In genomic region chr6:3041606-3042005, GRCh38 we compare ENCODE assay signal across 23 cellular contexts. TPM values are rescaled to one million over a fixed set of nuclear protein-coding genes. Genes with fewer than 3 reads are reported as not detected.
A peak's percentile ranks its signal among the peaks of the same experiment; 100 is the strongest.
DNase-seq lines count a peak whose midpoint lies in the region; ATAC-seq, FAIRE-seq and TF ChIP-seq lines count a peak whose summit lies in the region.
"Had no signal": no experiment of that assay in that cellular context is flagged by ENCODE, and none has a peak within 500 bp of the region (broad histone marks: within the 10 kb centered on the region; RNA-seq: fewer than 3 reads in every experiment).

No MANE protein-coding gene starts in this region.

- H2AFZ ChIP-seq in HepG2 (ENCODE audit: low read length) (no peak overlapping the region), H1 (ENCODE audit: low read length) (peak overlapping the region; percentile 85)
- H2AFZ ChIP-seq: GM23248 had no signal

- 0% methylated on average over 2 of the region's 2 CpGs for WGBS in HepG2 (ENCODE audit: low lambda C conversion rate)
- WGBS in right lobe of liver (ENCODE audit: insufficient coverage, low coverage, low lambda C conversion rate, missing lambda C conversion rate) = 67% methylated on average over 1 of the region's 2 CpGs
- 71% methylated on average over 2 of the region's 2 CpGs; no CpG with 5 or more reads in 1 of the 2 experiments for WGBS in H1 (ENCODE audit: extremely low coverage in 1 of 2, insufficient coverage in 1 of 2, insufficient read length in 1 of 2, insufficient replicate concordance in 2 of 2, low coverage in 1 of 2, low lambda C conversion rate in 2 of 2, missing lambda C conversion rate in 1 of 2), 2 experiments

- no peaks in the 10 kb centered on the region for H3K79me2 ChIP-seq in HepG2 (ENCODE audit: insufficient read depth, low read length)
- H3K79me2 ChIP-seq in H1 (ENCODE audit: control insufficient read depth in 1 of 2, insufficient read depth in 2 of 2, low read length in 2 of 2) = no peaks in the 10 kb centered on the region

- intact Hi-C loops in HepG2 (cut with micrococcal nuclease; ENCODE audit: unreplicated experiment) = no loop called here
- intact Hi-C loops in right lobe of liver (cut with DNase I) = no loop called here

- H3K27ac ChIP-seq in HepG2 (ENCODE audit: extremely low read length, insufficient read depth, low read length) (no peak overlapping the region), right lobe of liver (no peak overlapping the region), H1 (ENCODE audit: low read depth, low read length) (no peak overlapping the region), subcutaneous abdominal adipose tissue (ENCODE audit: low read depth, low read length) (peak overlapping the region; percentile 39)
- H3K27ac ChIP-seq: BLaER1, GM23248 had no signal

- no peak for TF ChIP-seq RAD21 in HepG2 (CRISPR knock-in tag; IDR thresholded peaks at IDR 0.05)
- TF ChIP-seq RAD21 in H1 (IDR thresholded peaks at IDR 0.05 in 1 of 2, conservative IDR thresholded peaks at IDR 0.05 in 1 of 2; ENCODE audit: low read depth in 2 of 2, low read length in 2 of 2) = no peak

- H4K8ac ChIP-seq in H1 (ENCODE audit: extremely low read depth, insufficient read depth, low read length) = no peak overlapping the region

- H3K9ac ChIP-seq in HepG2 (ENCODE audit: insufficient read depth, low read depth, low read length) = no peak overlapping the region; the same call in 1 of the 2 replicates
- H3K9ac ChIP-seq in H1 (replicated peaks in 1 of 4; ENCODE audit: extremely low read depth in 1 of 4, low read depth in 3 of 4, low read length in 3 of 4) = no peak overlapping the region
- no peak overlapping the region for H3K9ac ChIP-seq in subcutaneous abdominal adipose tissue (ENCODE audit: low read length in 5 of 5)
- H3K9ac ChIP-seq: BLaER1, GM23248 had no signal

- POLR2A ChIA-PET in HepG2 (lab: Yijun Ruan, JAX) (no interaction called here), H1 (lab: Charles Lee; ENCODE audit: partially characterized antibody) (no interaction called here)

- H3K27ac Mint-ChIP-seq in nephron progenitor cell = peak overlapping the region; percentile 54

- TF ChIP-seq CTCF in HepG2 (CRISPR knock-in tag; IDR thresholded peaks at IDR 0.05) (no peak), right lobe of liver (IDR thresholded peaks at IDR 0.05) (no peak), H1 (IDR thresholded peaks at IDR 0.05; ENCODE audit: control extremely low read depth in 1 of 3, insufficient read depth in 1 of 3, low read depth in 1 of 3, low read length in 3 of 3) (no peak), nephron progenitor cell (IDR thresholded peaks at IDR 0.05) (no peak)

- H3K4me3 ChIP-seq in HepG2 (replicated peaks in 1 of 3; ENCODE audit: insufficient read depth in 1 of 3, low read depth in 2 of 3, low read length in 3 of 3) (no peak overlapping the region), right lobe of liver (no peak overlapping the region), H1 (ENCODE audit: extremely low read depth in 1 of 4, insufficient read depth in 2 of 4, low read depth in 3 of 4, low read length in 4 of 4) (no peak overlapping the region), subcutaneous abdominal adipose tissue (ENCODE audit: low read depth in 1 of 5, low read length in 5 of 5) (no peak overlapping the region)
- H3K4me3 ChIP-seq: BLaER1, GM23248 had no signal

- no peak overlapping the region for H3K23ac ChIP-seq in H1 (ENCODE audit: insufficient read length)

- no peak overlapping the region for H2AK5ac ChIP-seq in H1 (ENCODE audit: low read depth, low read length)

- no peak overlapping the region for H3K4me2 ChIP-seq in HepG2 (ENCODE audit: low read depth, low read length)
- H3K4me2 ChIP-seq in H1 (ENCODE audit: insufficient read depth in 1 of 2, low read depth in 2 of 2, low read length in 2 of 2) = no peak overlapping the region; a peak in 2 of 4 replicates
- H3K4me2 ChIP-seq: BLaER1 had no signal

- H3K23me2 ChIP-seq in H1 (ENCODE audit: low read depth, low read length) = no peaks in the 10 kb centered on the region

- DNase-seq in HepG2 (ENCODE audit: low spot score) (no peak), right lobe of liver (no peak), H1 (ENCODE audit: low read depth in 1 of 2, low spot score in 2 of 2) (no peak), nephron progenitor cell (no peak), NCI-H2227 treated with DMSO at 0.1 percent for 48 hours (lab: John Stamatoyannopoulos, UW) (no peak), globus pallidus (ENCODE audit: low spot score) (no peak), HK-2 (ENCODE audit: unreplicated experiment) (no peak)
- DNase-seq: CD8-positive, alpha-beta memory T cell; DMS79; GM23248; Kasumi-1; MM.1S; NCI-H1105; NCI-H1694; NCI-H446; NCI-H69; OCI-M1; RPMI8226; SIG-M5 had no signal

- TF ChIP-seq POLR2A in HepG2 (IDR thresholded peaks at IDR 0.05; ENCODE audit: insufficient read depth in 1 of 2, low read depth in 2 of 2, low read length in 2 of 2) = no peak
- TF ChIP-seq POLR2A in right lobe of liver (IDR thresholded peaks at IDR 0.05) = no peak
- no peak for TF ChIP-seq POLR2A in H1 (IDR thresholded peaks at IDR 0.05; ENCODE audit: control extremely low read depth in 1 of 2, low read depth in 2 of 2, low read length in 2 of 2)

- in situ Hi-C loops in HepG2 (cut with HindIII; ENCODE audit: extremely low pct_ligation_motif_present, low pct_unique_long_range_greater_than_20kb) = no loop called here

- H4K20me1 ChIP-seq in HepG2 (ENCODE audit: insufficient read depth, low read length) = no peaks in the 10 kb centered on the region
- no peaks in the 10 kb centered on the region for H4K20me1 ChIP-seq in H1 (replicated peaks in 1 of 2; ENCODE audit: control insufficient read depth in 1 of 2, insufficient read depth in 2 of 2, low read length in 2 of 2)
- H4K20me1 ChIP-seq: BLaER1 had no signal

- peak; percentile 27; the same call in 1 of the 3 replicates for ATAC-seq in HepG2
- no peak for ATAC-seq in right lobe of liver

- H3K4me1 ChIP-seq in HepG2 (ENCODE audit: insufficient read depth, low read length) = peaks cover 10% of the 10 kb centered on the region
- no peaks in the 10 kb centered on the region for H3K4me1 ChIP-seq in right lobe of liver
- H3K4me1 ChIP-seq in H1 (replicated peaks in 1 of 4; ENCODE audit: control insufficient read depth in 3 of 4, insufficient read depth in 4 of 4, low read length in 3 of 4) = peaks cover 0 to 5% (median 1%) of the 10 kb centered on the region in 4 experiments; a peak in 1 of 7 replicates
- H3K4me1 ChIP-seq in subcutaneous abdominal adipose tissue (ENCODE audit: control insufficient read depth in 5 of 5, insufficient read depth in 5 of 5, low read length in 5 of 5) = peaks cover 0 to 40% (median 27%) of the 10 kb centered on the region in 5 donors
- H3K4me1 ChIP-seq: BLaER1 had no signal

- no peak overlapping the region for H2BK15ac ChIP-seq in H1 (ENCODE audit: low read length)

- peaks cover 6% of the 10 kb centered on the region for H3K9me3 Mint-ChIP-seq in nephron progenitor cell
- H3K9me3 Mint-ChIP-seq: CD8-positive, alpha-beta memory T cell had no signal

- H2BK20ac ChIP-seq in H1 (ENCODE audit: low read length) = no peak overlapping the region

- TF ChIP-seq EP300 in HepG2 (IDR thresholded peaks at IDR 0.05; ENCODE audit: low read depth in 2 of 2, low read length in 2 of 2) (no peak), HepG2 (CRISPR knock-in tag; IDR thresholded peaks at IDR 0.05; ENCODE audit: borderline replicate concordance) (no peak), H1 (IDR thresholded peaks at IDR 0.05; ENCODE audit: borderline replicate concordance in 1 of 2, low read depth in 2 of 2, low read length in 2 of 2) (no peak)

- no peak overlapping the region; the same call in 1 of the 2 replicates for H2BK5ac ChIP-seq in H1 (ENCODE audit: low read depth, low read length)

- H3K18ac ChIP-seq in H1 (ENCODE audit: extremely low read depth, low read length) = no peak overlapping the region

- FAIRE-seq in HepG2 (lab: Jason Lieb, UNC) (no peak), H1 (lab: Jason Lieb, UNC) (no peak)
- FAIRE-seq: D721Med, G401.6 had no signal

- H3K79me1 ChIP-seq in H1 (ENCODE audit: low read depth, low read length) = no peaks in the 10 kb centered on the region

- H3K36me3 Mint-ChIP-seq in nephron progenitor cell (ENCODE audit: low read depth) = no peaks in the 10 kb centered on the region
- H3K36me3 Mint-ChIP-seq: CD8-positive, alpha-beta memory T cell had no signal

- peaks cover 15% of the 10 kb centered on the region for H3K27me3 Mint-ChIP-seq in nephron progenitor cell (ENCODE audit: low read depth, poor library complexity)
- H3K27me3 Mint-ChIP-seq: CD8-positive, alpha-beta memory T cell had no signal

- CTCF ChIA-PET in HepG2 (lab: Yijun Ruan, JAX; ENCODE audit: low intra/inter-chr PET ratio, low total read pairs) (no interaction called here), H1 (lab: Charles Lee; ENCODE audit: partially characterized antibody) (interaction anchor here (0.8 to 4.9 kb wide), 2 partner anchors 40 to 250 kb away, joined by 3 to 20 read pairs; no protein-coding TSS in a partner anchor)

- no peak overlapping the region for H4K5ac ChIP-seq in H1 (ENCODE audit: insufficient read length, low read depth, low read length)

- no peak overlapping the region for H4K91ac ChIP-seq in H1 (replicated peaks; ENCODE audit: insufficient read length, low read length)

- H3K56ac ChIP-seq in H1 (replicated peaks; ENCODE audit: insufficient read length, low read depth, low read length) = no peak overlapping the region

- no peak overlapping the region for H3K4ac ChIP-seq in H1 (replicated peaks; ENCODE audit: insufficient read length, low read depth, low read length)

- H3K4me1 Mint-ChIP-seq in nephron progenitor cell = peaks cover 34% of the 10 kb centered on the region
- H3K4me1 Mint-ChIP-seq: CD8-positive, alpha-beta memory T cell had no signal

- no peak overlapping the region for H3K14ac ChIP-seq in H1 (ENCODE audit: insufficient read length)

- H3K36me3 ChIP-seq in HepG2 (replicated peaks in 1 of 2; ENCODE audit: control insufficient read depth in 1 of 2, insufficient read depth in 2 of 2, low read length in 2 of 2) (no peaks in the 10 kb centered on the region), right lobe of liver (no peaks in the 10 kb centered on the region), H1 (ENCODE audit: control insufficient read depth in 2 of 4, insufficient read depth in 4 of 4, low read length in 3 of 4) (no peaks in the 10 kb centered on the region), subcutaneous abdominal adipose tissue (ENCODE audit: control insufficient read depth in 5 of 5, insufficient read depth in 5 of 5, low read length in 5 of 5) (no peaks in the 10 kb centered on the region)
- H3K36me3 ChIP-seq: BLaER1 had no signal

- no peak overlapping the region for H3K4me3 Mint-ChIP-seq in nephron progenitor cell
- H3K4me3 Mint-ChIP-seq: CD8-positive, alpha-beta memory T cell had no signal

- H2BK120ac ChIP-seq in H1 (replicated peaks; ENCODE audit: low read depth, low read length) = no peak overlapping the region

- peaks cover 2 to 25% of the 10 kb centered on the region in 2 experiments; a peak in 4 of 5 replicates for H3K27me3 ChIP-seq in HepG2 (ENCODE audit: control insufficient read depth in 1 of 2, insufficient read depth in 2 of 2, low read length in 2 of 2)
- no peaks in the 10 kb centered on the region for H3K27me3 ChIP-seq in right lobe of liver
- H3K27me3 ChIP-seq in H1 (replicated peaks in 1 of 4; ENCODE audit: control insufficient read depth in 3 of 4, extremely low read depth in 1 of 4, insufficient read depth in 3 of 4, low read length in 3 of 4) = no peaks in the 10 kb centered on the region
- H3K27me3 ChIP-seq in subcutaneous abdominal adipose tissue (ENCODE audit: control insufficient read depth in 5 of 5, insufficient read depth in 4 of 5, low read length in 5 of 5) = no peaks in the 10 kb centered on the region
- H3K27me3 ChIP-seq: BLaER1 had no signal

- H3K9me3 ChIP-seq in HepG2 (ENCODE audit: low read length) (no peaks in the 10 kb centered on the region), right lobe of liver (no peaks in the 10 kb centered on the region), H1 (ENCODE audit: insufficient read depth in 2 of 2, low read depth in 1 of 2, low read length in 1 of 2) (no peaks in the 10 kb centered on the region), subcutaneous abdominal adipose tissue (ENCODE audit: control insufficient read depth in 5 of 5, low read length in 5 of 5) (no peaks in the 10 kb centered on the region)
- H3K9me3 ChIP-seq: BLaER1 had no signal

- no TSS peak for BruUV-seq in HepG2 (replicated peaks; lab: Mats Ljungman, UMichigan)

- H2BK12ac ChIP-seq in H1 (ENCODE audit: low read depth, low read length) = no peak overlapping the region

RNA-seq across cellular contexts. Expression of gene RIPK1, which starts 26.7 kb away (rescaled TPM):
- total RNA-seq in HepG2 (2016; rRNA removed; fragmentation: Illumina TruSeq; extraction: Trizol) (10.3 and 15.0 TPM in 2 replicates), right lobe of liver (10 to 100 TPM; 13.9 to 17.6 (median 16.6) TPM)
- 4.5 and 4.9 TPM in 2 replicates for total RNA-seq in HepG2 (2016; cell fraction: cytosol; rRNA removed; fragmentation: Illumina TruSeq; extraction: Trizol; ENCODE audit: low read depth)
- 10.6 and 13.6 TPM in 2 replicates for total RNA-seq in HepG2 (2016; cell fraction: insoluble cytoplasmic fraction; rRNA removed; fragmentation: Illumina TruSeq; extraction: Trizol)
- total RNA-seq in HepG2 (2016; cell fraction: membrane; rRNA removed; fragmentation: Illumina TruSeq; extraction: Trizol) = 5.4 and 6.4 TPM in 2 replicates
- total RNA-seq in HepG2 (2016; cell fraction: nucleus; rRNA removed; fragmentation: Illumina TruSeq; extraction: Trizol) = 7.4 and 9.7 TPM in 2 replicates
- polyA plus RNA-seq in HepG2 (2011; rRNA removed) (9.0 and 10.7 TPM in 2 replicates), H1 (2011; rRNA removed) (5.5 and 5.9 TPM in 2 replicates)
- polyA plus RNA-seq in HepG2 (2011; cell fraction: cytosol; rRNA removed) = 6.2 and 9.2 TPM in 2 replicates
- 9.5 and 13.1 TPM in 2 replicates for polyA plus RNA-seq in HepG2 (2011; cell fraction: nucleus; rRNA removed)
- polyA plus RNA-seq in HepG2 (2012) = 7.6 and 10.8 TPM in 2 replicates
- polyA plus RNA-seq in HepG2 (2016; cell fraction: cytosol; fragmentation: Illumina TruSeq; extraction: Trizol; ENCODE audit: low read depth) = 0.89 and 0.95 TPM in 2 replicates
- 11.8 and 12.1 TPM in 2 replicates for polyA plus RNA-seq in HepG2 (2016; cell fraction: insoluble cytoplasmic fraction; fragmentation: Illumina TruSeq; extraction: Trizol; ENCODE audit: low read depth)
- 2.3 and 2.7 TPM in 2 replicates for polyA plus RNA-seq in HepG2 (2016; cell fraction: membrane; fragmentation: Illumina TruSeq; extraction: Trizol; ENCODE audit: low read depth)
- 19.4 and 21.2 TPM in 2 replicates for polyA plus RNA-seq in HepG2 (2016; cell fraction: nucleus; fragmentation: Illumina TruSeq; extraction: Trizol; ENCODE audit: insufficient read depth, low read depth)
- 5.4 and 9.3 TPM in 2 replicates for polyA minus RNA-seq in HepG2 (2011; rRNA and poly(A)+ RNA removed; ENCODE audit: low replicate concordance)
- polyA minus RNA-seq in HepG2 (2011; cell fraction: cytosol; rRNA and poly(A)+ RNA removed) = 5.8 and 8.9 TPM in 2 replicates
- polyA minus RNA-seq in HepG2 (2011; cell fraction: nucleus; rRNA and poly(A)+ RNA removed) = 8.9 and 13.7 TPM in 2 replicates
- total RNA-seq in H1 (2021; fragmentation: NEBNext Ultra II Directional; extraction: Animal tissue kit (Norgen Biotek cat#: 25700)) = 20.7 and 22.9 TPM in 2 replicates
- polyA plus RNA-seq in H1 (2011; cell fraction: cytosol; rRNA removed) = 9.7 TPM
- 8.1 TPM for polyA plus RNA-seq in H1 (2011; cell fraction: nucleus; rRNA removed)
- 9.6 to 15.1 TPM (median 12.2 TPM) in 4 replicates for polyA plus RNA-seq in H1 (2012, experiment 1 of 2)
- 1.5 TPM for polyA plus RNA-seq in H1 (2012, experiment 2 of 2)
- polyA plus RNA-seq in H1 (2013, experiment 1 of 2) = 11.9 TPM
- 12.2 TPM for polyA plus RNA-seq in H1 (2013, experiment 2 of 2)
- polyA minus RNA-seq in H1 (2011; rRNA and poly(A)+ RNA removed) = 12.2 and 18.1 TPM in 2 replicates
- polyA minus RNA-seq in H1 (2011; cell fraction: cytosol; rRNA and poly(A)+ RNA removed) = 6.1 TPM
- 6.8 TPM for polyA minus RNA-seq in H1 (2011; cell fraction: nucleus; rRNA and poly(A)+ RNA removed)

RNA-seq across cellular contexts. Expression of gene NQO2, which starts 41.9 kb away (rescaled TPM):
- total RNA-seq in HepG2 (2016; rRNA removed; fragmentation: Illumina TruSeq; extraction: Trizol) (56.5 and 63.0 TPM in 2 replicates), right lobe of liver (10 to 100 TPM; 44.5 to 74.2 (median 67.3) TPM)
- total RNA-seq in HepG2 (2016; cell fraction: cytosol; rRNA removed; fragmentation: Illumina TruSeq; extraction: Trizol; ENCODE audit: low read depth) = 44.8 and 70.6 TPM in 2 replicates
- 56.8 and 60.6 TPM in 2 replicates for total RNA-seq in HepG2 (2016; cell fraction: insoluble cytoplasmic fraction; rRNA removed; fragmentation: Illumina TruSeq; extraction: Trizol)
- 53.4 and 80.8 TPM in 2 replicates for total RNA-seq in HepG2 (2016; cell fraction: membrane; rRNA removed; fragmentation: Illumina TruSeq; extraction: Trizol)
- 34.2 and 36.9 TPM in 2 replicates for total RNA-seq in HepG2 (2016; cell fraction: nucleus; rRNA removed; fragmentation: Illumina TruSeq; extraction: Trizol)
- polyA plus RNA-seq in HepG2 (2011; rRNA removed) (27.4 and 32.2 TPM in 2 replicates), H1 (2011; rRNA removed) (135 and 168 TPM in 2 replicates)
- polyA plus RNA-seq in HepG2 (2011; cell fraction: cytosol; rRNA removed) = 29.5 and 31.9 TPM in 2 replicates
- polyA plus RNA-seq in HepG2 (2011; cell fraction: nucleus; rRNA removed) = 30.7 and 34.4 TPM in 2 replicates
- 15.7 and 17.8 TPM in 2 replicates for polyA plus RNA-seq in HepG2 (2012)
- polyA plus RNA-seq in HepG2 (2016; cell fraction: cytosol; fragmentation: Illumina TruSeq; extraction: Trizol; ENCODE audit: low read depth) = 48.7 and 84.9 TPM in 2 replicates
- polyA plus RNA-seq in HepG2 (2016; cell fraction: insoluble cytoplasmic fraction; fragmentation: Illumina TruSeq; extraction: Trizol; ENCODE audit: low read depth) = 61.8 and 64.6 TPM in 2 replicates
- polyA plus RNA-seq in HepG2 (2016; cell fraction: membrane; fragmentation: Illumina TruSeq; extraction: Trizol; ENCODE audit: low read depth) = 49.3 and 82.9 TPM in 2 replicates
- 65.1 and 69.0 TPM in 2 replicates for polyA plus RNA-seq in HepG2 (2016; cell fraction: nucleus; fragmentation: Illumina TruSeq; extraction: Trizol; ENCODE audit: insufficient read depth, low read depth)
- 15.8 and 89.9 TPM in 2 replicates for polyA minus RNA-seq in HepG2 (2011; rRNA and poly(A)+ RNA removed; ENCODE audit: low replicate concordance)
- 9.1 and 15.4 TPM in 2 replicates for polyA minus RNA-seq in HepG2 (2011; cell fraction: cytosol; rRNA and poly(A)+ RNA removed)
- polyA minus RNA-seq in HepG2 (2011; cell fraction: nucleus; rRNA and poly(A)+ RNA removed) = 17.7 and 19.6 TPM in 2 replicates
- total RNA-seq in H1 (2021; fragmentation: NEBNext Ultra II Directional; extraction: Animal tissue kit (Norgen Biotek cat#: 25700)) = 126 and 135 TPM in 2 replicates
- polyA plus RNA-seq in H1 (2011; cell fraction: cytosol; rRNA removed) = 159 TPM
- 86.7 TPM for polyA plus RNA-seq in H1 (2011; cell fraction: nucleus; rRNA removed)
- 137 to 177 TPM (median 167 TPM) in 4 replicates for polyA plus RNA-seq in H1 (2012, experiment 1 of 2)
- 169 TPM for polyA plus RNA-seq in H1 (2012, experiment 2 of 2)
- polyA plus RNA-seq in H1 (2013, experiment 1 of 2) = 90.2 TPM
- 97.3 TPM for polyA plus RNA-seq in H1 (2013, experiment 2 of 2)
- 98.2 and 115 TPM in 2 replicates for polyA minus RNA-seq in H1 (2011; rRNA and poly(A)+ RNA removed)
- polyA minus RNA-seq in H1 (2011; cell fraction: cytosol; rRNA and poly(A)+ RNA removed) = 83.5 TPM
- 27.6 TPM for polyA minus RNA-seq in H1 (2011; cell fraction: nucleus; rRNA and poly(A)+ RNA removed)
